ENCODE assay signal across 16 cellular contexts in the genomic region with DNA sequence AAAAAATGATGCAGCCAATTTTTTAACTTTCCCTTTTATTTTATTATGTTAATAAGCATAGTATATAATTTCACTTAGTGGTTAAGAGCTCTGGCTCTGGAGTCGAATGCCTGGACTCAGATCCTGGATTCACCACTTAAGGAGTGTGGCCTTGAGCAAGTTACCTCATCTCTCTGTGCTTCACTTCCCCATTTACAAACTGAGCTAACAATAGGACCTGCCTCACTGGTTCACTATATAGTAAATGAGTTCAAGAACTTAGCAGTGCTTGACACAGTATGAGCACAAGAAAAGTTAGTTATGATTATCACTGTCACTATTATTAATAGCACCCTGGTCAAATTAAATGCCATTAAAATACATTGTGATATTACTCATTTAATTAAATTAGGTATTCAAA. TPM values are rescaled to one million over a fixed set of nuclear protein-coding genes. Genes with fewer than 3 reads are reported as not detected.
A peak's percentile ranks its signal among the peaks of the same experiment; 100 is the strongest.
DNase-seq lines count a peak whose midpoint lies in the region; ATAC-seq and TF ChIP-seq lines count a peak whose summit lies in the region.
"Had no signal": no experiment of that assay in that cellular context is flagged by ENCODE, and none has a peak within 500 bp of the region (broad histone marks: within the 10 kb centered on the region; RNA-seq: fewer than 3 reads in every experiment).

No MANE protein-coding gene starts in this region.

- H3K27me3 Mint-ChIP-seq in chondrocyte (ENCODE audit: low read depth) = no peaks in the 10 kb centered on the region
- H3K27me3 Mint-ChIP-seq: naive thymus-derived CD8-positive, alpha-beta T cell had no signal

- H3K36me3 Mint-ChIP-seq in chondrocyte (ENCODE audit: low read depth) = no peaks in the 10 kb centered on the region
- H3K36me3 Mint-ChIP-seq: CD8-positive, alpha-beta T cell; naive thymus-derived CD8-positive, alpha-beta T cell had no signal

- TF ChIP-seq CTCF in chondrocyte (IDR thresholded peaks at IDR 0.05) = no peak

- no peaks in the 10 kb centered on the region for H3K4me1 Mint-ChIP-seq in chondrocyte (ENCODE audit: low read depth)
- H3K4me1 Mint-ChIP-seq: naive thymus-derived CD8-positive, alpha-beta T cell had no signal

- no peak overlapping the region for H3K27ac Mint-ChIP-seq in chondrocyte (ENCODE audit: unreplicated experiment)
- H3K27ac Mint-ChIP-seq: CD8-positive, alpha-beta T cell; naive thymus-derived CD8-positive, alpha-beta T cell had no signal

- ATAC-seq in GM18498 (IDR thresholded peaks at IDR 0.05; ENCODE audit: unreplicated experiment) = peak; percentile 66
- ATAC-seq in GM19351 (IDR thresholded peaks at IDR 0.05; ENCODE audit: unreplicated experiment) = peak; percentile 94
- peak; percentile 94 for ATAC-seq in HG02885 (IDR thresholded peaks at IDR 0.05; ENCODE audit: poor library complexity, unreplicated experiment)
- ATAC-seq: CD8-positive, alpha-beta T cell; naive thymus-derived CD8-positive, alpha-beta T cell had no signal

- DNase-seq in MV-4-11 (lab: John Stamatoyannopoulos, UW) (peak; percentile 46), NCI-H128 (lab: John Stamatoyannopoulos, UW; ENCODE audit: unreplicated experiment) (no peak), chondrocyte (ENCODE audit: low spot score) (no peak), NCI-H2196 (lab: John Stamatoyannopoulos, UW; ENCODE audit: unreplicated experiment) (no peak), NCI-H510A (lab: John Stamatoyannopoulos, UW) (no peak)
- DNase-seq: activated CD4-positive, alpha-beta T cell treated with anti-CD3 and anti-CD28 coated beads, Interleukin-2, amount 50 U/mL, for 48 hours; activated naive CD4-positive, alpha-beta T cell treated with anti-CD3 and anti-CD28 coated beads, Interleukin-2, amount 50 U/mL, for 16 hours; CD8-positive, alpha-beta T cell; naive thymus-derived CD8-positive, alpha-beta T cell; NCI-H1694 treated with DMSO at 0.1 percent for 48 hours; NCI-H510A treated with DMSO at 0.1 percent for 48 hours; stimulated activated CD4-positive, alpha-beta T cell treated with anti-CD3 and anti-CD28 coated beads, Interleukin-4, amount 100 ng/mL, for 1 hour had no signal

- no peaks in the 10 kb centered on the region for H3K9me3 Mint-ChIP-seq in chondrocyte (ENCODE audit: low read depth)
- H3K9me3 Mint-ChIP-seq: CD8-positive, alpha-beta T cell; naive thymus-derived CD8-positive, alpha-beta T cell had no signal

- H3K4me3 Mint-ChIP-seq in chondrocyte (ENCODE audit: unreplicated experiment) = no peak overlapping the region
- H3K4me3 Mint-ChIP-seq: CD8-positive, alpha-beta T cell; naive thymus-derived CD8-positive, alpha-beta T cell had no signal

RNA-seq across cellular contexts. Expression of gene SCN3A, which starts 30.6 kb away (rescaled TPM):
- 0.23 to 0.30 TPM in 2 of 3 replicates, not detected in the other for total RNA-seq in chondrocyte
- total RNA-seq: fibroblast of villous mesenchyme had no signal
